ENCODE assay signal across 9 cellular contexts in the genomic region with DNA sequence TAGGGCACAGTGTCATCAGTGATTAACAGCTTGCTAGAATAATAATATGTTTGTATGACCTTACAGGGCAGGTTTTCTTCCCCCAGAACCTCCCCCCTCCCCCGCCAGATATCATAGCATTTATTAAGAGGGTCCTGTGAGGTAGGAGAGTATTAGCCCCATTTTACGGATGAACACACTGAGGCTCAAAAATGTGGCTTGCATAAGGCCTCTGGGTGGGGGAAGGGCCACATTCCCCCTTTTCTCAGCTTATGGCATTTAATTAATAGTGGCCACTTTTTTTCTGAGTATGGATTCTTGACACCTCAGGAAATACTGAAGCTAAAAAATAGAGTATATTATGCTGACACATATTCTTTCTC. TPM values are rescaled to one million over a fixed set of nuclear protein-coding genes. Genes with fewer than 3 reads are reported as not detected.
A peak's percentile ranks its signal among the peaks of the same experiment; 100 is the strongest.
DNase-seq lines count a peak whose midpoint lies in the region; ATAC-seq, FAIRE-seq and TF ChIP-seq lines count a peak whose summit lies in the region.
"Had no signal": no experiment of that assay in that cellular context is flagged by ENCODE, and none has a peak within 500 bp of the region (broad histone marks: within the 10 kb centered on the region; RNA-seq: fewer than 3 reads in every experiment).

No MANE protein-coding gene starts in this region.

- H3K79me2 ChIP-seq in endothelial cell of umbilical vein (ENCODE audit: control insufficient read depth, insufficient read depth, low read length), result peaks cover 40% of the 10 kb centered on the region

- peaks cover 0 to 9% (median 0%) of the 10 kb centered on the region in 11 experiments; a peak in 1 of 22 replicates for H3K36me3 ChIP-seq in BLaER1 treated with 17β-estradiol and CSF1 and Interleukin-3, amounts not matched to agents 10 nM and 100 nM
- H3K36me3 ChIP-seq in Panc1 (ENCODE audit: control insufficient read depth, insufficient read depth, low read length), result no peaks in the 10 kb centered on the region
- no peaks in the 10 kb centered on the region for H3K36me3 ChIP-seq in endothelial cell of umbilical vein (ENCODE audit: control insufficient read depth in 2 of 2, extremely low read depth in 1 of 2, insufficient read depth in 2 of 2, low read length in 2 of 2)

- no peaks in the 10 kb centered on the region for H3K9me3 Mint-ChIP-seq in neural crest cell

- no peak overlapping the region for H2AFZ ChIP-seq in endothelial cell of umbilical vein (ENCODE audit: low read depth, low read length)

- no peak for FAIRE-seq in endothelial cell of umbilical vein (lab: Jason Lieb, UNC)

- H3K27me3 Mint-ChIP-seq in neural crest cell (ENCODE audit: low read depth), result no peaks in the 10 kb centered on the region

- no TSS peak for BruUV-seq in Panc1 (replicated peaks; lab: Mats Ljungman, UMichigan)
- BruUV-seq in endothelial cell of umbilical vein (replicated peaks; lab: Mats Ljungman, UMichigan), result TSS peak; percentile 2

- peak overlapping the region; percentile 98 for H3K4me3 Mint-ChIP-seq in neural crest cell

- peaks cover 17 to 41% (median 32%) of the 10 kb centered on the region in 10 experiments for H3K4me1 ChIP-seq in BLaER1 treated with 17β-estradiol and CSF1 and Interleukin-3, amounts not matched to agents 10 nM and 100 nM
- H3K4me1 ChIP-seq in Panc1 (ENCODE audit: control insufficient read depth, insufficient read depth, low read length) (peaks cover 22% of the 10 kb centered on the region), endothelial cell of umbilical vein (ENCODE audit: control insufficient read depth, extremely low read depth, insufficient read depth, low read length) (peaks cover 36% of the 10 kb centered on the region)

- no peaks in the 10 kb centered on the region for H3K9me1 ChIP-seq in endothelial cell of umbilical vein (replicated peaks; ENCODE audit: control insufficient read depth, extremely low read depth, insufficient read depth, low read length)

- H3K4me3 ChIP-seq in BLaER1 treated with 17β-estradiol and CSF1 and Interleukin-3, amounts not matched to agents 10 nM and 100 nM, result peak overlapping the region in 8 of 10 experiments; percentile 73 to 95 (median 81); a peak in 11 of 20 replicates
- H3K4me3 ChIP-seq in Panc1 (ENCODE audit: low read depth in 2 of 2, low read length in 2 of 2) (peak overlapping the region; percentile 81 to 82), endothelial cell of umbilical vein (replicated peaks in 1 of 3; ENCODE audit: insufficient read depth in 1 of 3, low read depth in 1 of 3, low read length in 3 of 3) (peak overlapping the region in 1 of 3 experiments; percentile 31)

- CTCF ChIA-PET in Panc1 (lab: Charles Lee), result no interaction called here
- CTCF ChIA-PET in endothelial cell of umbilical vein (lab: Charles Lee), result no interaction called here

- TF ChIP-seq CTCF in Panc1 (IDR thresholded peaks at IDR 0.05) (no peak), endothelial cell of umbilical vein (IDR thresholded peaks at IDR 0.05; ENCODE audit: extremely low read depth in 1 of 2, insufficient read depth in 1 of 2, low read depth in 1 of 2, low read length in 2 of 2) (no peak), neural crest cell (conservative IDR thresholded peaks at IDR 0.05) (no peak)

- ATAC-seq in Panc1, result no peak
- no peak for ATAC-seq in GM21717 (IDR thresholded peaks at IDR 0.05; ENCODE audit: unreplicated experiment)
- no peak for ATAC-seq in HG03432 (IDR thresholded peaks at IDR 0.05; ENCODE audit: unreplicated experiment)

- H4K20me1 ChIP-seq in BLaER1 treated with 17β-estradiol and CSF1 and Interleukin-3, amounts not matched to agents 10 nM and 100 nM, result peaks cover 54 to 74% (median 69%) of the 10 kb centered on the region in 11 experiments
- no peaks in the 10 kb centered on the region for H4K20me1 ChIP-seq in endothelial cell of umbilical vein (replicated peaks; ENCODE audit: control insufficient read depth, extremely low read depth, insufficient read depth, low read length)

- H3K27ac Mint-ChIP-seq in neural crest cell (ENCODE audit: unreplicated experiment), result no peak overlapping the region

- POLR2A ChIA-PET in Panc1 (lab: Charles Lee) (no interaction called here), endothelial cell of umbilical vein (lab: Charles Lee) (interaction anchor here (0.5 to 0.6 kb wide), 2 partner anchors 62 to 73 kb away, joined by 3 to 5 read pairs; no protein-coding TSS in a partner anchor)

- in situ Hi-C loops in Panc1 (cut with HindIII; ENCODE audit: low pct_unique_long_range_greater_than_20kb, low sequenced_read_pairs), result no loop called here

- H3K9me3 ChIP-seq in BLaER1 treated with 17β-estradiol and CSF1 and Interleukin-3, amounts not matched to agents 10 nM and 100 nM (replicated peaks in 1 of 11), result no peaks in the 10 kb centered on the region
- H3K9me3 ChIP-seq in Panc1 (ENCODE audit: control insufficient read depth, insufficient read depth, low read depth, low read length) (no peaks in the 10 kb centered on the region), endothelial cell of umbilical vein (replicated peaks; ENCODE audit: control insufficient read depth, insufficient read depth, low read length) (no peaks in the 10 kb centered on the region)

- dilution Hi-C loops in endothelial cell of umbilical vein (cut with MboI; ENCODE audit: extremely low pct_ligation_motif_present, low sequenced_read_pairs), result no loop called here

- intact Hi-C loops in Panc1 (cut with micrococcal nuclease; ENCODE audit: unreplicated experiment), result no loop called here
- intact Hi-C loops in endothelial cell of umbilical vein (cut with micrococcal nuclease), result loop anchor here (5.0 to 10.0 kb wide), 3 partner anchors 406 to 923 kb away; a partner anchor contains a TSS

- H3K4me2 ChIP-seq in BLaER1 treated with 17β-estradiol and CSF1 and Interleukin-3, amounts not matched to agents 10 nM and 100 nM, result peak overlapping the region; percentile 94 to 100 (median 100)
- peak overlapping the region; percentile 80 for H3K4me2 ChIP-seq in endothelial cell of umbilical vein (ENCODE audit: insufficient read depth, low read length)

- peaks cover 47% of the 10 kb centered on the region for H3K4me1 Mint-ChIP-seq in neural crest cell

- no peaks in the 10 kb centered on the region for H3K36me3 Mint-ChIP-seq in neural crest cell (ENCODE audit: low read depth)

- peaks cover 0 to 45% (median 34%) of the 10 kb centered on the region in 11 experiments; a peak in 18 of 22 replicates for H3K27me3 ChIP-seq in BLaER1 treated with 17β-estradiol and CSF1 and Interleukin-3, amounts not matched to agents 10 nM and 100 nM
- H3K27me3 ChIP-seq in Panc1 (ENCODE audit: control insufficient read depth, insufficient read depth, low read length), result no peaks in the 10 kb centered on the region
- no peaks in the 10 kb centered on the region for H3K27me3 ChIP-seq in endothelial cell of umbilical vein (ENCODE audit: control insufficient read depth in 2 of 2, insufficient read depth in 2 of 2, low read length in 2 of 2)

- no peak overlapping the region for H3K27ac ChIP-seq in BLaER1 treated with 17β-estradiol and CSF1 and Interleukin-3, amounts not matched to agents 10 nM and 100 nM
- H3K27ac ChIP-seq in Panc1 (ENCODE audit: low read length) (peak overlapping the region; percentile 75), endothelial cell of umbilical vein (ENCODE audit: insufficient read depth, low read depth, low read length) (peak overlapping the region; percentile 81)

- peak overlapping the region in 5 of 11 experiments; percentile 77 to 82 (median 81); a peak in 6 of 22 replicates for H3K9ac ChIP-seq in BLaER1 treated with 17β-estradiol and CSF1 and Interleukin-3, amounts not matched to agents 10 nM and 100 nM
- H3K9ac ChIP-seq in endothelial cell of umbilical vein (replicated peaks; ENCODE audit: extremely low read depth, insufficient read depth, low read length), result peak overlapping the region; percentile 77

- no peak for TF ChIP-seq POLR2A in endothelial cell of umbilical vein (IDR thresholded peaks at IDR 0.05; ENCODE audit: low read depth, low read length)

- no peak for DNase-seq in Panc1 (ENCODE audit: low read depth, low spot score)
- no peak for DNase-seq in endothelial cell of umbilical vein (ENCODE audit: low read depth, low spot score)
- no peak for DNase-seq in neural crest cell (ENCODE audit: low read depth, low spot score)
- DNase-seq in NCI-H2227 (lab: John Stamatoyannopoulos, UW; ENCODE audit: unreplicated experiment), result no peak
- no peak for DNase-seq in NCI-H187 (lab: John Stamatoyannopoulos, UW)
- DNase-seq: NCI-H2029 treated with DMSO at 0.1 percent for 48 hours had no signal

TF ChIP-seq in endothelial cell of umbilical vein, 7 proteins besides CTCF, POLR2A, EP300 and RAD21:
- TF ChIP-seq GATA2 (IDR thresholded peaks at IDR 0.05; ENCODE audit: insufficient read depth, insufficient read length, low read depth, low read length) (no peak), EZH2 (IDR thresholded peaks at IDR 0.05; ENCODE audit: borderline replicate concordance, low read depth, low read length, severe bottlenecking) (no peak), MYC (IDR thresholded peaks at IDR 0.05; ENCODE audit: low read depth, low read length) (no peak), POLR2AphosphoS5 (IDR thresholded peaks at IDR 0.05; ENCODE audit: insufficient read depth, low read depth, low read length) (no peak), JUN (IDR thresholded peaks at IDR 0.05; ENCODE audit: borderline replicate concordance, insufficient read depth, insufficient read length, low read depth) (no peak), FOS (IDR thresholded peaks at IDR 0.05; ENCODE audit: borderline replicate concordance, insufficient read depth, low read length) (no peak)
- TF ChIP-seq, protein P1, sequence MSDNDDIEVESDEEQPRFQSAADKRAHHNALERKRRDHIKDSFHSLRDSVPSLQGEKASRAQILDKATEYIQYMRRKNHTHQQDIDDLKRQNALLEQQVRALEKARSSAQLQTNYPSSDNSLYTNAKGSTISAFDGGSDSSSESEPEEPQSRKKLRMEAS (IDR thresholded peaks at IDR 0.05; ENCODE audit: insufficient read depth, insufficient read length), result no peak

RNA-seq across cellular contexts. Expression of a gene that starts 2.9 kb away (rescaled TPM):
- total RNA-seq in Panc1 (2021; ENCODE audit: unreplicated experiment) (26.5 TPM), endothelial cell of umbilical vein (49.4 and 57.7 TPM in 2 replicates), neural crest cell (46.7 and 52.6 TPM in 2 replicates)
- polyA plus RNA-seq in Panc1 (2012; ENCODE audit: insufficient read length), result 18.6 TPM
- 20.9 and 24.1 TPM in 2 replicates for polyA plus RNA-seq in endothelial cell of umbilical vein
- 13.1 and 19.0 TPM in 2 replicates for polyA plus RNA-seq in endothelial cell of umbilical vein (2011; cell fraction: cytosol; rRNA removed)
- 64.5 and 75.2 TPM in 2 replicates for polyA plus RNA-seq in endothelial cell of umbilical vein (2011; cell fraction: nucleus; rRNA removed)
- 25.8 and 30.4 TPM in 2 replicates for polyA plus RNA-seq in endothelial cell of umbilical vein (2012)
- 43.4 and 54.5 TPM in 2 replicates for polyA minus RNA-seq in endothelial cell of umbilical vein
- 8.0 TPM for polyA minus RNA-seq in endothelial cell of umbilical vein (2011; cell fraction: cytosol; rRNA and poly(A)+ RNA removed)
- polyA minus RNA-seq in endothelial cell of umbilical vein (2011; cell fraction: nucleus; rRNA and poly(A)+ RNA removed), result 61.2 and 104 TPM in 2 replicates

Comparison
In these comparisons a context has a peak if more than half of its experiments do, and no peak if none do; other contexts are left out.
1. H3K27ac ChIP-seq: peak in Panc1 (single experiment) and endothelial cell of umbilical vein (single experiment); none in BLaER1 treated with 17β-estradiol and CSF1 and Interleukin-3, amounts not matched to agents 10 nM and 100 nM (0 of 11).